ENCODE assay signal across 1 cellular context in the genomic region with DNA sequence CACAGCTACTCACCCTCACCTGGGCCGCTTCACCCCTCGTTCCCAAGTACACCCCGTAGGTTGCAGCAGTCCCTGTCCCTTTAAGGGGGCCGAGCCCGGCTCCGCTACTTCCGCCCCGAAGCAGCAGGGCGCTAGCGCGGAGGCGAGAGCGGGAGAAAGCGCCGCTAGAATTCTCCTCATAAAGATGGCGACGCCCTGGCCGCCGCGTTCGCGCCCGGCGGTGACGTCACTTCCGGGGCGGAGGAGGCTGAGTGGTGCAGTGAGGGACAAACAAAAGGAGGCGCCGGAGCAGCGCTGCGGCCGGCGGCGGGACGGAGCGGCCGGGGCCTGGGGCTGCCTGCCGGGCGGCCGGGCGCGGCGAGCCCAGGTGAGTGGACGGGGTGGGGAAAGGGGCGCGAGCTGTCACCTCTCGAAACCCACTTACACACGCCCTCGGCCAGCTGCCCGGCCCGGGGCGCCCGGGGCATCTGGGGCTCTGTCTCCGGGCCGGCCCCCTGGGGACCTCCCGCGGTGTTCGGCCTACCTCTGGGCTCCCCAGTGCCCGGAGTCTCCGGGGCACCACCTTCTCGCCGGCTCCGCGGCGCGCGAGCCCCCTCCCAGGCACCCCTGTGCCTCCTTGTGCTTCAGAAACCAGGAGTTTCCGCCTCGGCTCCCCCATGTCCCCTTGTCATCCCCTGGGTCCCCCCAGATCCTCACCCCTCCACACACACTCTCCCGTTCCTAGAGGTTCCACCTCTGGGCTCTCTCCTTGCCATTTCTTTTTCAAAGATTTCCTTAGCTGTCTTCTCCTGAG.
TF ChIP-seq lines count a peak whose summit lies in the region.

A gene (minus strand): TSS at position 67 of the 793 bp plus-strand sequence. CDS start 36,545 bp downstream, outside the sequence.
A gene (plus strand): TSS at position 250 of the 793 bp plus-strand sequence. CDS start 25,032 bp downstream, outside the sequence.

TF ChIP-seq in GM23338, 12 proteins besides CTCF, POLR2A, EP300 and RAD21 (continued from another document):
- TF ChIP-seq, protein P1, sequence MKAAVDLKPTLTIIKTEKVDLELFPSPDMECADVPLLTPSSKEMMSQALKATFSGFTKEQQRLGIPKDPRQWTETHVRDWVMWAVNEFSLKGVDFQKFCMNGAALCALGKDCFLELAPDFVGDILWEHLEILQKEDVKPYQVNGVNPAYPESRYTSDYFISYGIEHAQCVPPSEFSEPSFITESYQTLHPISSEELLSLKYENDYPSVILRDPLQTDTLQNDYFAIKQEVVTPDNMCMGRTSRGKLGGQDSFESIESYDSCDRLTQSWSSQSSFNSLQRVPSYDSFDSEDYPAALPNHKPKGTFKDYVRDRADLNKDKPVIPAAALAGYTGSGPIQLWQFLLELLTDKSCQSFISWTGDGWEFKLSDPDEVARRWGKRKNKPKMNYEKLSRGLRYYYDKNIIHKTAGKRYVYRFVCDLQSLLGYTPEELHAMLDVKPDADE (IDR thresholded peaks at IDR 0.05) = peak; percentile 52
- no peak for TF ChIP-seq NANOG (IDR thresholded peaks at IDR 0.05; ENCODE audit: borderline replicate concordance)
- TF ChIP-seq EZH2 (IDR thresholded peaks at IDR 0.05; ENCODE audit: low read depth, unreplicated experiment) = no peak
- no peak for TF ChIP-seq STAT1 (IDR thresholded peaks at IDR 0.05; ENCODE audit: unreplicated experiment)
- TF ChIP-seq CREB1 (CRISPR knock-in tag; IDR thresholded peaks at IDR 0.05; ENCODE audit: low read depth) = peak; percentile 98
- TF ChIP-seq, protein P2, sequence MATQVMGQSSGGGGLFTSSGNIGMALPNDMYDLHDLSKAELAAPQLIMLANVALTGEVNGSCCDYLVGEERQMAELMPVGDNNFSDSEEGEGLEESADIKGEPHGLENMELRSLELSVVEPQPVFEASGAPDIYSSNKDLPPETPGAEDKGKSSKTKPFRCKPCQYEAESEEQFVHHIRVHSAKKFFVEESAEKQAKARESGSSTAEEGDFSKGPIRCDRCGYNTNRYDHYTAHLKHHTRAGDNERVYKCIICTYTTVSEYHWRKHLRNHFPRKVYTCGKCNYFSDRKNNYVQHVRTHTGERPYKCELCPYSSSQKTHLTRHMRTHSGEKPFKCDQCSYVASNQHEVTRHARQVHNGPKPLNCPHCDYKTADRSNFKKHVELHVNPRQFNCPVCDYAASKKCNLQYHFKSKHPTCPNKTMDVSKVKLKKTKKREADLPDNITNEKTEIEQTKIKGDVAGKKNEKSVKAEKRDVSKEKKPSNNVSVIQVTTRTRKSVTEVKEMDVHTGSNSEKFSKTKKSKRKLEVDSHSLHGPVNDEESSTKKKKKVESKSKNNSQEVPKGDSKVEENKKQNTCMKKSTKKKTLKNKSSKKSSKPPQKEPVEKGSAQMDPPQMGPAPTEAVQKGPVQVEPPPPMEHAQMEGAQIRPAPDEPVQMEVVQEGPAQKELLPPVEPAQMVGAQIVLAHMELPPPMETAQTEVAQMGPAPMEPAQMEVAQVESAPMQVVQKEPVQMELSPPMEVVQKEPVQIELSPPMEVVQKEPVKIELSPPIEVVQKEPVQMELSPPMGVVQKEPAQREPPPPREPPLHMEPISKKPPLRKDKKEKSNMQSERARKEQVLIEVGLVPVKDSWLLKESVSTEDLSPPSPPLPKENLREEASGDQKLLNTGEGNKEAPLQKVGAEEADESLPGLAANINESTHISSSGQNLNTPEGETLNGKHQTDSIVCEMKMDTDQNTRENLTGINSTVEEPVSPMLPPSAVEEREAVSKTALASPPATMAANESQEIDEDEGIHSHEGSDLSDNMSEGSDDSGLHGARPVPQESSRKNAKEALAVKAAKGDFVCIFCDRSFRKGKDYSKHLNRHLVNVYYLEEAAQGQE (IDR thresholded peaks at IDR 0.05; ENCODE audit: unreplicated experiment) = no peak
